9 cellular contexts compared by ENCODE assay signal in genomic region chr5:38660194-38660668, GRCh38.
DNase-seq lines count a peak whose midpoint lies in the region; ATAC-seq and TF ChIP-seq lines count a peak whose summit lies in the region.
"Had no signal": no experiment of that assay in that cellular context is flagged by ENCODE, and none has a peak within 500 bp of the region (broad histone marks: within the 10 kb centered on the region; RNA-seq: fewer than 3 reads in every experiment).

No MANE protein-coding gene starts in this region.

- no peak for TF ChIP-seq POLR2A in gastroesophageal sphincter (IDR thresholded peaks at IDR 0.05)

- no peak overlapping the region for H3K27ac ChIP-seq in gastroesophageal sphincter

- H3K36me3 ChIP-seq in gastroesophageal sphincter: no peaks in the 10 kb centered on the region

- peak overlapping the region; percentile 49 for H3K4me3 ChIP-seq in LNCaP clone FGC (ENCODE audit: low read depth, low read length)
- H3K4me3 ChIP-seq in gastroesophageal sphincter: peak overlapping the region in 1 of 2 donors; percentile 14

- DNase-seq in LNCaP clone FGC (ENCODE audit: low read depth) (peak; percentile 99), NCI-H526 (lab: John Stamatoyannopoulos, UW) (peak; percentile 81 to 82), renal cortical epithelial cell (ENCODE audit: low read depth) (peak; percentile 95), cerebellar cortex (ENCODE audit: low spot score) (no peak), NOMO-1 treated with dmso at 0.1 percent for 144 hours (lab: John Stamatoyannopoulos, UW; ENCODE audit: unreplicated experiment) (no peak)
- DNase-seq: activated naive CD8-positive, alpha-beta T cell treated with anti-CD3 and anti-CD28 coated beads, Interleukin-2, amount 10 ng/mL, durations not matched to agents 7 days and 5 days; T-helper 9 cell had no signal

- TF ChIP-seq CTCF in LNCaP clone FGC (IDR thresholded peaks at IDR 0.05; ENCODE audit: control insufficient read depth, extremely low read depth, insufficient read depth): no peak
- no peak for TF ChIP-seq CTCF in gastroesophageal sphincter (IDR thresholded peaks at IDR 0.05)

- ATAC-seq in gastroesophageal sphincter (peak; percentile 31), GM18520 (IDR thresholded peaks at IDR 0.05; ENCODE audit: unreplicated experiment) (no peak)

- no peak for TF ChIP-seq EP300 in gastroesophageal sphincter (IDR thresholded peaks at IDR 0.05)

- no peaks in the 10 kb centered on the region for H3K27me3 ChIP-seq in gastroesophageal sphincter

- H3K9me3 ChIP-seq in gastroesophageal sphincter: no peaks in the 10 kb centered on the region

- H3K4me1 ChIP-seq in gastroesophageal sphincter: no peaks in the 10 kb centered on the region

- 59 to 63% methylated on average over 10 to 12 of the region's 12 CpGs for WGBS in gastroesophageal sphincter (ENCODE audit: low coverage in 1 of 2), 2 donors

Comparison
In these comparisons a context has a peak if more than half of its experiments do, and no peak if none do; other contexts are left out.
1. DNase-seq: peak in LNCaP clone FGC (single experiment), NCI-H526 (2 of 2) and renal cortical epithelial cell (single experiment); none in cerebellar cortex (single experiment) and NOMO-1 treated with dmso at 0.1 percent for 144 hours (single experiment).